In genomic region chr13:44434441-44435141, GRCh38 we compare ENCODE assay signal across 8 cellular contexts.
DNase-seq lines count a peak whose midpoint lies in the region; ATAC-seq, FAIRE-seq and TF ChIP-seq lines count a peak whose summit lies in the region.

No MANE protein-coding gene starts in this region.

- no peaks in the 10 kb centered on the region for H3K27me3 ChIP-seq in foreskin keratinocyte

- BruUV-seq in Calu3 (replicated peaks; lab: Mats Ljungman, UMichigan): TSS peak; percentile 13

- peak overlapping the region; percentile 91 for H3K27ac ChIP-seq in foreskin keratinocyte

- H3K27me3 Mint-ChIP-seq in Calu3 (ENCODE audit: unreplicated experiment) (no peaks in the 10 kb centered on the region), T-cell (peaks cover 0 to 17% of the 10 kb centered on the region in 2 donors)

- FAIRE-seq in GM19239 (lab: Jason Lieb, UNC): no peak

- H3K36me3 Mint-ChIP-seq in Calu3 (ENCODE audit: insufficient read depth, unreplicated experiment) (peaks cover 50% of the 10 kb centered on the region), T-cell (peaks cover 17% of the 10 kb centered on the region)

- POLR2A ChIA-PET in T-cell (lab: Charles Lee): interaction anchor here (0.6 to 1.0 kb wide), 5 partner anchors 8 to 1442 kb away, joined by 3 to 24 read pairs (median 6); partner anchors contain the start of gene EPSTI1 (in 1 of the 2)

- CTCF ChIA-PET in Calu3 (lab: Charles Lee) (interaction anchor here (0.6 to 0.9 kb wide), 4 partner anchors 124 to 383 kb away, joined by 3 to 5 read pairs (median 4); no protein-coding TSS in a partner anchor), T-cell (lab: Charles Lee) (interaction anchor here (0.5 to 5.4 kb wide), 14 partner anchors 10 to 1307 kb away, joined by 3 to 34 read pairs (median 5); no protein-coding TSS in a partner anchor)

- no peak for ATAC-seq in T-cell (replicated peaks in 1 of 4)
- no peak for ATAC-seq in foreskin keratinocyte
- ATAC-seq in GM21515 (IDR thresholded peaks at IDR 0.05; ENCODE audit: unreplicated experiment): no peak

- H3K4me1 Mint-ChIP-seq in Calu3 (ENCODE audit: low read depth, unreplicated experiment) (peaks cover 29% of the 10 kb centered on the region), T-cell (peaks cover 29 to 33% (median 30%) of the 10 kb centered on the region in 3 donors)

- H3K4me3 Mint-ChIP-seq in Calu3 (ENCODE audit: low read depth, unreplicated experiment) (peak overlapping the region; percentile 71), T-cell (peak overlapping the region; percentile 83 to 86 (median 86))

- H3K27ac Mint-ChIP-seq in Calu3 (ENCODE audit: unreplicated experiment): peak overlapping the region; percentile 92
- no peak overlapping the region for H3K27ac Mint-ChIP-seq in T-cell

- TF ChIP-seq CTCF in Calu3 (IDR thresholded peaks at IDR 0.05; ENCODE audit: unreplicated experiment) (no peak), foreskin keratinocyte (conservative IDR thresholded peaks at IDR 0.05) (no peak)

- peaks cover 7% of the 10 kb centered on the region for H3K4me1 ChIP-seq in foreskin keratinocyte

- no peak for DNase-seq in Calu3
- DNase-seq in T-cell: no peak
- no peak for DNase-seq in foreskin keratinocyte
- DNase-seq in posterior cingulate gyrus: peak in 7 of 10 donors; percentile 22 to 91 (median 54)
- DNase-seq in GM19239 (ENCODE audit: insufficient read length, low spot score): no peak
- DNase-seq in GM19240 (ENCODE audit: insufficient read length, low spot score): no peak
- DNase-seq in DMS79 (lab: John Stamatoyannopoulos, UW): no peak

- H3K9me3 Mint-ChIP-seq in Calu3 (ENCODE audit: low read depth, unreplicated experiment) (no peaks in the 10 kb centered on the region), T-cell (no peaks in the 10 kb centered on the region)

- intact Hi-C loops in Calu3 (cut with micrococcal nuclease; ENCODE audit: unreplicated experiment): loop anchor here (5.0 kb wide), 5 partner anchors 38 to 292 kb away; no protein-coding TSS in a partner anchor
- intact Hi-C loops in posterior cingulate gyrus (cut with DNase I): loop anchor here (5.0 to 10.0 kb wide), 3 partner anchors 57 to 292 kb away; no protein-coding TSS in a partner anchor

Comparison
In these comparisons a context has a peak if more than half of its experiments do, and no peak if none do; other contexts are left out.
1. DNase-seq: peak in posterior cingulate gyrus (7 of 10); none in Calu3 (single experiment), T-cell (0 of 34), foreskin keratinocyte (0 of 2), GM19239 (single experiment), GM19240 (single experiment) and DMS79 (single experiment).